30 cellular contexts compared by ENCODE assay signal in genomic region chr6:143160439-143161220, GRCh38.
DNase-seq lines count a peak whose midpoint lies in the region; ATAC-seq and TF ChIP-seq lines count a peak whose summit lies in the region.
"Had no signal": no experiment of that assay in that cellular context is flagged by ENCODE, and none has a peak within 500 bp of the region (broad histone marks: within the 10 kb centered on the region; RNA-seq: fewer than 3 reads in every experiment).

No MANE protein-coding gene starts in this region.

- no peak overlapping the region for H4K91ac ChIP-seq in IMR-90 (ENCODE audit: insufficient read depth, low read depth, low read length)

- H3K4me3 Mint-ChIP-seq in MCF 10A (ENCODE audit: unreplicated experiment) (no peak overlapping the region), T-helper 17 cell (no peak overlapping the region)
- H3K4me3 Mint-ChIP-seq: activated CD4-positive, alpha-beta memory T cell treated with anti-CD3 and anti-CD28 coated beads, Interleukin-2, amount 10 ng/mL, durations not matched to agents 7 days and 5 days; activated naive CD4-positive, alpha-beta T cell treated with anti-CD3 and anti-CD28 coated beads, Interleukin-2, amount 10 ng/mL, durations not matched to agents 7 days and 5 days; brain; naive thymus-derived CD4-positive, alpha-beta T cell; stimulated activated naive B cell treated with anti-CD40 and anti-IgM and Interleukin-4, amounts not matched to agents 10 μg/mL and 1 μg/mL and 100 μg/mL, for 72 hours had no signal

- H3K9me1 ChIP-seq in IMR-90 (ENCODE audit: insufficient read depth, low read length) = peaks cover 3% of the 10 kb centered on the region; the same call in 1 of the 2 replicates

- no peak overlapping the region for H2BK120ac ChIP-seq in IMR-90 (ENCODE audit: low read depth, low read length)

- H3K36me3 Mint-ChIP-seq in MCF 10A (ENCODE audit: insufficient read depth, unreplicated experiment) (peaks cover 8% of the 10 kb centered on the region), T-helper 17 cell (ENCODE audit: low read depth) (peaks cover 3% of the 10 kb centered on the region)
- H3K36me3 Mint-ChIP-seq: activated naive CD4-positive, alpha-beta T cell treated with anti-CD3 and anti-CD28 coated beads, Interleukin-2, amount 10 ng/mL, durations not matched to agents 7 days and 5 days had no signal

- TF ChIP-seq POLR2A in IMR-90 (IDR thresholded peaks at IDR 0.05; ENCODE audit: low read depth, low read length) = no peak
- TF ChIP-seq POLR2A in gastrocnemius medialis (IDR thresholded peaks at IDR 0.05) = no peak

- H2BK5ac ChIP-seq in IMR-90 (ENCODE audit: low read depth, low read length, poor library complexity, severe bottlenecking) = no peak overlapping the region

- dilution Hi-C loops in IMR-90 (cut with HindIII; ENCODE audit: low sequenced_read_pairs, unreplicated experiment) = no loop called here

- H3K27ac Mint-ChIP-seq in MCF 10A (ENCODE audit: low read depth, unreplicated experiment) = no peak overlapping the region
- no peak overlapping the region for H3K27ac Mint-ChIP-seq in T-helper 17 cell
- H3K27ac Mint-ChIP-seq: activated CD4-positive, alpha-beta memory T cell treated with anti-CD3 and anti-CD28 coated beads, Interleukin-2, amount 10 ng/mL, durations not matched to agents 7 days and 5 days; activated naive CD4-positive, alpha-beta T cell treated with anti-CD3 and anti-CD28 coated beads, Interleukin-2, amount 10 ng/mL, durations not matched to agents 7 days and 5 days; naive thymus-derived CD4-positive, alpha-beta T cell; stimulated activated naive B cell treated with anti-CD40 and anti-IgM and Interleukin-4, amounts not matched to agents 10 μg/mL and 1 μg/mL and 100 μg/mL, for 72 hours had no signal

- H3K79me1 ChIP-seq in IMR-90 (ENCODE audit: low read depth in 1 of 2, low read length in 2 of 2) = peaks cover 0 to 4% of the 10 kb centered on the region in 2 experiments; a peak in 1 of 4 replicates

- H3K9me3 ChIP-seq in IMR-90 (ENCODE audit: control insufficient read depth, insufficient read depth, low read length) (no peaks in the 10 kb centered on the region), gastrocnemius medialis (no peaks in the 10 kb centered on the region), T-helper 17 cell (ENCODE audit: control insufficient read depth, low read length, poor library complexity, severe bottlenecking) (no peaks in the 10 kb centered on the region)
- H3K9me3 ChIP-seq: adrenal gland, neutrophil, suprapubic skin, upper lobe of right lung had no signal

- H2BK20ac ChIP-seq in IMR-90 (ENCODE audit: low read depth, low read length) = no peak overlapping the region

- ATAC-seq in GM18909 (IDR thresholded peaks at IDR 0.05; ENCODE audit: poor library complexity, unreplicated experiment) (peak; percentile 43), IMR-90 (ENCODE audit: low read depth) (peak; percentile 16; the same call in 1 of the 2 replicates), left cardiac atrium (peak; percentile 56 to 70), gastrocnemius medialis (peak; percentile 99 to 100), T-helper 17 cell (no peak), sciatic nerve (no peak)
- ATAC-seq: left lobe of liver; naive thymus-derived CD4-positive, alpha-beta T cell; stimulated activated naive B cell treated with anti-CD40 and anti-IgM and Interleukin-4, amounts not matched to agents 10 μg/mL and 1 μg/mL and 100 μg/mL, for 72 hours; upper lobe of right lung had no signal

- no peak overlapping the region for H3K56ac ChIP-seq in IMR-90 (ENCODE audit: extremely low read depth, insufficient read depth, low read length)

- POLR2A ChIA-PET in IMR-90 (lab: Charles Lee; ENCODE audit: unreplicated experiment) (interaction anchor here (0.5 kb wide), 1 partner anchor 62 kb away, joined by 3 read pairs; no protein-coding TSS in a partner anchor), MCF 10A (lab: Yijun Ruan, JAX) (no interaction called here)

- H2AFZ ChIP-seq in IMR-90 (replicated peaks; ENCODE audit: low read length, poor library complexity) = no peak overlapping the region

- no peaks in the 10 kb centered on the region for H3K27me3 Mint-ChIP-seq in MCF 10A (ENCODE audit: insufficient read depth, unreplicated experiment)
- H3K27me3 Mint-ChIP-seq in T-helper 17 cell = no peaks in the 10 kb centered on the region
- H3K27me3 Mint-ChIP-seq: activated CD4-positive, alpha-beta memory T cell treated with anti-CD3 and anti-CD28 coated beads, Interleukin-2, amount 10 ng/mL, durations not matched to agents 7 days and 5 days; activated naive CD4-positive, alpha-beta T cell treated with anti-CD3 and anti-CD28 coated beads, Interleukin-2, amount 10 ng/mL, durations not matched to agents 7 days and 5 days; brain; naive thymus-derived CD4-positive, alpha-beta T cell; stimulated activated naive B cell treated with anti-CD40 and anti-IgM and Interleukin-4, amounts not matched to agents 10 μg/mL and 1 μg/mL and 100 μg/mL, for 72 hours had no signal

- H3K4me1 ChIP-seq in IMR-90 (ENCODE audit: control insufficient read depth, insufficient read depth, low read length) (peaks cover 9% of the 10 kb centered on the region), gastrocnemius medialis (peaks cover 27 to 34% of the 10 kb centered on the region in 2 donors)

- H3K4me3 ChIP-seq in IMR-90 (ENCODE audit: insufficient read depth, low read depth, low read length) = no peak overlapping the region
- no peak overlapping the region for H3K4me3 ChIP-seq in gastrocnemius medialis
- H3K4me3 ChIP-seq: adrenal gland, suprapubic skin, upper lobe of right lung had no signal

- H4K5ac ChIP-seq in IMR-90 (ENCODE audit: low read depth, low read length) = no peak overlapping the region

- no peak overlapping the region for H3K18ac ChIP-seq in IMR-90 (ENCODE audit: low read depth, low read length)

- DNase-seq in IMR-90 (no peak), left cardiac atrium (no peak), gastrocnemius medialis (peak; percentile 65 to 78), MCF 10A (ENCODE audit: unreplicated experiment) (no peak), T-helper 17 cell (no peak), sciatic nerve (ENCODE audit: low spot score) (no peak)
- DNase-seq: activated CD4-positive, alpha-beta memory T cell treated with anti-CD3 and anti-CD28 coated beads, Interleukin-2, amount 10 ng/mL, durations not matched to agents 7 days and 5 days; activated CD4-positive, alpha-beta T cell treated with anti-CD3 and anti-CD28 coated beads for 1 hour; activated CD8-positive, alpha-beta memory T cell treated with anti-CD3 and anti-CD28 coated beads, Interleukin-2, amount 50 U/mL, for 48 hours; activated naive CD4-positive, alpha-beta T cell treated with anti-CD3 and anti-CD28 coated beads, Interleukin-2, amount 10 ng/mL, durations not matched to agents 7 days and 5 days; adrenal gland; COR-L47; GF-D8; GOT3; hypothalamus; midbrain; naive thymus-derived CD4-positive, alpha-beta T cell; NCI-H1417; NCI-H2029; NCI-H226; NCI-H526 treated with DMSO at 0.1 percent for 48 hours; SIG-M5; stimulated activated naive B cell treated with anti-CD40 and anti-IgM and Interleukin-4, amounts not matched to agents 10 μg/mL and 1 μg/mL and 100 μg/mL, for 72 hours; upper lobe of right lung had no signal

- H2AK9ac ChIP-seq in IMR-90 (replicated peaks; ENCODE audit: low read depth, low read length, poor library complexity) = no peak overlapping the region

- H3K27me3 ChIP-seq in IMR-90 (ENCODE audit: control insufficient read depth, insufficient read depth, low read length) (no peaks in the 10 kb centered on the region), gastrocnemius medialis (no peaks in the 10 kb centered on the region)
- H3K27me3 ChIP-seq: adrenal gland, neutrophil, suprapubic skin, upper lobe of right lung had no signal

- H2AK5ac ChIP-seq in IMR-90 (ENCODE audit: low read depth, low read length) = no peak overlapping the region

- H3K14ac ChIP-seq in IMR-90 (replicated peaks; ENCODE audit: low read depth, low read length) = 0 out of 2 replicates have a peak overlapping the region, but pooled peaks have one; percentile 3

- in situ Hi-C loops in IMR-90 (cut with MboI; ENCODE audit: low sequenced_read_pairs) = no loop called here
- in situ Hi-C loops in gastrocnemius medialis (cut with MboI; ENCODE audit: low sequenced_read_pairs in 4 of 4) = no loop called here

- CTCF ChIA-PET in IMR-90 (lab: Yijun Ruan, JAX) (interaction anchor here (0.7 kb wide), 1 partner anchor 27 kb away, joined by 3 read pairs; no protein-coding TSS in a partner anchor), MCF 10A (lab: Yijun Ruan, JAX) (interaction anchor here (0.6 to 1.3 kb wide), 3 partner anchors 8 to 408 kb away, joined by 3 read pairs; no protein-coding TSS in a partner anchor)

- H4K20me1 ChIP-seq in IMR-90 (ENCODE audit: insufficient read depth, low read length) = no peaks in the 10 kb centered on the region

- H3K4ac ChIP-seq in IMR-90 (ENCODE audit: low read depth, low read length) = no peak overlapping the region

- H3K9me3 Mint-ChIP-seq in MCF 10A (ENCODE audit: unreplicated experiment) = no peaks in the 10 kb centered on the region
- H3K9me3 Mint-ChIP-seq: activated CD4-positive, alpha-beta memory T cell treated with anti-CD3 and anti-CD28 coated beads, Interleukin-2, amount 10 ng/mL, durations not matched to agents 7 days and 5 days; activated naive CD4-positive, alpha-beta T cell treated with anti-CD3 and anti-CD28 coated beads, Interleukin-2, amount 10 ng/mL, durations not matched to agents 7 days and 5 days; brain; stimulated activated naive B cell treated with anti-CD40 and anti-IgM and Interleukin-4, amounts not matched to agents 10 μg/mL and 1 μg/mL and 100 μg/mL, for 72 hours had no signal

- peaks cover 2% of the 10 kb centered on the region; the same call in 1 of the 2 replicates for H3K36me3 ChIP-seq in IMR-90 (ENCODE audit: control insufficient read depth, insufficient read depth, low read length)
- H3K36me3 ChIP-seq in gastrocnemius medialis = no peaks in the 10 kb centered on the region
- H3K36me3 ChIP-seq: adrenal gland, neutrophil, suprapubic skin, upper lobe of right lung had no signal

- no peak overlapping the region for H3K23ac ChIP-seq in IMR-90 (ENCODE audit: low read depth, low read length)

- BruUV-seq in IMR-90 (replicated peaks; lab: Mats Ljungman, UMichigan) (no TSS peak), MCF 10A (replicated peaks; lab: Mats Ljungman, UMichigan) (no TSS peak)

- peaks cover 21% of the 10 kb centered on the region for H3K4me1 Mint-ChIP-seq in MCF 10A (ENCODE audit: insufficient read depth, unreplicated experiment)
- no peaks in the 10 kb centered on the region for H3K4me1 Mint-ChIP-seq in T-helper 17 cell
- H3K4me1 Mint-ChIP-seq: activated naive CD4-positive, alpha-beta T cell treated with anti-CD3 and anti-CD28 coated beads, Interleukin-2, amount 10 ng/mL, durations not matched to agents 7 days and 5 days; stimulated activated naive B cell treated with anti-CD40 and anti-IgM and Interleukin-4, amounts not matched to agents 10 μg/mL and 1 μg/mL and 100 μg/mL, for 72 hours had no signal

- H3K27ac ChIP-seq in IMR-90 (ENCODE audit: insufficient read depth, low read length) (no peak overlapping the region), gastrocnemius medialis (peak overlapping the region; percentile 45 to 77 (median 64))
- H3K27ac ChIP-seq: adrenal gland, KMS-11, neutrophil, suprapubic skin, upper lobe of right lung had no signal

- no peak overlapping the region for H4K8ac ChIP-seq in IMR-90 (ENCODE audit: low read depth in 2 of 2, low read length in 2 of 2)

- no peak overlapping the region for H2BK15ac ChIP-seq in IMR-90 (ENCODE audit: low read depth, low read length)

- no peak overlapping the region for H3K4me2 ChIP-seq in IMR-90 (ENCODE audit: low read depth, low read length)
- H3K4me2 ChIP-seq: KMS-11 had no signal

- no peak for TF ChIP-seq RAD21 in IMR-90 (IDR thresholded peaks at IDR 0.05; ENCODE audit: low read length)

- WGBS in IMR-90 (ENCODE audit: extremely low coverage in 2 of 2, insufficient read length in 1 of 2), 2 experiments = no CpG with 5 or more reads among the region's 1 CpG

- TF ChIP-seq CTCF in IMR-90 (conservative IDR thresholded peaks at IDR 0.05; ENCODE audit: low read depth, low read length) = no peak
- TF ChIP-seq CTCF in gastrocnemius medialis (IDR thresholded peaks at IDR 0.05 in 4 of 5, conservative IDR thresholded peaks at IDR 0.05 in 1 of 5) = peak in 1 of 5 experiments; percentile 21
- TF ChIP-seq CTCF in MCF 10A (IDR thresholded peaks at IDR 0.05; ENCODE audit: unreplicated experiment) = no peak

- no peak overlapping the region for H3K9ac ChIP-seq in IMR-90 (ENCODE audit: low read depth, low read length)
- H3K9ac ChIP-seq: KMS-11 had no signal

- intact Hi-C loops in IMR-90 (cut with micrococcal nuclease) (no loop called here), left cardiac atrium (cut with DNase I) (no loop called here), gastrocnemius medialis (cut with DNase I; ENCODE audit: low total_unique reads) (loop anchor here (10.0 kb wide), 1 partner anchor 96 kb away; the partner anchor contains the start of gene AIG1), MCF 10A (cut with micrococcal nuclease) (no loop called here), sciatic nerve (cut with DNase I) (no loop called here)

Comparison
In these comparisons a context has a peak if more than half of its experiments do, and no peak if none do; other contexts are left out.
1. ATAC-seq: peak in GM18909 (single experiment), IMR-90 (single experiment), left cardiac atrium (2 of 2) and gastrocnemius medialis (2 of 2); none in T-helper 17 cell (single experiment) and sciatic nerve (single experiment).
2. DNase-seq: peak in gastrocnemius medialis (2 of 2); none in IMR-90 (single experiment), left cardiac atrium (single experiment), MCF 10A (single experiment), T-helper 17 cell (0 of 3) and sciatic nerve (single experiment).